ENCODE assay signal across 20 cellular contexts in the genomic region with DNA sequence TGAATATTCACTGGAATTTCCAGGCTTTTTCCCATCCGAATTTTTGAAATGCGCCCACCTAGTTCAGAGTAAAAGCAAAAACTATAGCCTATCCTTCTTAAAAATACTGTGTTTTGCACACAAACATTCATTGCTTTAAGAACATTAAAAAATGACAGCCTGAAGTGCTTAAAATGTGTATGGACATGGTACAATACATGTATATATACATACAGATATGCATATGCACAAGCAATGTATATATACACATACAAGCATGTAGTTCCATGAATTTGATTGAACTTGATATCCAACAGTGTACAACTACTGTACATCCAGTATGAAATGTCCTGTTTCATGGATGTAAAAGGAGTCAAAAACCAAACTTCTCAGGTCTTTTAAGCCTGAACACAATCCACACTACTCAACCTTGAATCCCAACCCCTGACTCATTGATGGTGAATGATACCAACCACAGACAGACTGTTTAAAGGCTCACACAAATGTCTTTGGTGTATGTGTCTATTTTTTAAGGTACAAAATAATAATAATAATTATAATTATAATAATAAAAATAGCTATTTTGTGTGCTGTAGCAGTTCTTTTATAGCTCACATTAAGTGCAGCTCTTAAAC. TPM values are rescaled to one million over a fixed set of nuclear protein-coding genes. Genes with fewer than 3 reads are reported as not detected.
A peak's percentile ranks its signal among the peaks of the same experiment; 100 is the strongest.
DNase-seq lines count a peak whose midpoint lies in the region; ATAC-seq, FAIRE-seq and TF ChIP-seq lines count a peak whose summit lies in the region.
"Had no signal": no experiment of that assay in that cellular context is flagged by ENCODE, and none has a peak within 500 bp of the region (broad histone marks: within the 10 kb centered on the region; RNA-seq: fewer than 3 reads in every experiment).

No MANE protein-coding gene starts in this region.

- intact Hi-C loops in OCI-LY7 (cut with micrococcal nuclease; ENCODE audit: unreplicated experiment) = no loop called here
- intact Hi-C loops in activated naive CD4-positive, alpha-beta T cell treated with anti-CD3 and anti-CD28 coated beads for 36 hours (cut with micrococcal nuclease) = no loop called here

- H3K27ac ChIP-seq in OCI-LY7 (ENCODE audit: low read depth, low read length, poor library complexity, severe bottlenecking) (no peak overlapping the region), WERI-Rb-1 (no peak overlapping the region)
- H3K27ac ChIP-seq: A549, SK-N-MC had no signal

- CTCF ChIA-PET in OCI-LY7 (lab: Charles Lee; ENCODE audit: unreplicated experiment) = no interaction called here
- CTCF ChIA-PET in activated naive CD4-positive, alpha-beta T cell treated with anti-CD3 and anti-CD28 coated beads for 36 hours (lab: Charles Lee) = no interaction called here

- no peaks in the 10 kb centered on the region for H3K9me3 Mint-ChIP-seq in activated naive CD4-positive, alpha-beta T cell treated with anti-CD3 and anti-CD28 coated beads for 36 hours
- H3K9me3 Mint-ChIP-seq: IgD-negative memory B cell had no signal

- DNase-seq in EL (peak; percentile 41), M059J (ENCODE audit: low read depth) (peak; percentile 81), bronchial epithelial cell (ENCODE audit: low read depth) (peak; percentile 42), myocyte (ENCODE audit: low read depth) (peak; percentile 42), OCI-LY7 (ENCODE audit: low spot score) (no peak), WERI-Rb-1 (no peak)
- no peak for DNase-seq in activated naive CD4-positive, alpha-beta T cell treated with anti-CD3 and anti-CD28 coated beads for 36 hours
- DNase-seq: DMS 273 treated with DMSO at 0.1 percent for 48 hours, Kasumi-1, NCI-H1417 treated with DMSO at 0.1 percent for 48 hours, NCI-H2029 treated with DMSO at 0.1 percent for 48 hours, NCI-H748 treated with DMSO at 0.1 percent for 48 hours had no signal

- no peaks in the 10 kb centered on the region for H3K4me1 Mint-ChIP-seq in activated naive CD4-positive, alpha-beta T cell treated with anti-CD3 and anti-CD28 coated beads for 36 hours (ENCODE audit: low read depth)

- H3K27ac Mint-ChIP-seq in activated naive CD4-positive, alpha-beta T cell treated with anti-CD3 and anti-CD28 coated beads for 36 hours = no peak overlapping the region
- H3K27ac Mint-ChIP-seq: CD14-positive monocyte, IgD-negative memory B cell had no signal

- no peak overlapping the region for H3K4me2 ChIP-seq in OCI-LY7 (ENCODE audit: low read length)
- H3K4me2 ChIP-seq: A549 had no signal

- POLR2A ChIA-PET in OCI-LY7 (lab: Charles Lee) = no interaction called here

- peaks cover 2% of the 10 kb centered on the region for H3K36me3 ChIP-seq in bronchial epithelial cell (ENCODE audit: control insufficient read depth, insufficient read depth, low read length)
- H3K36me3 ChIP-seq in OCI-LY7 (ENCODE audit: insufficient read depth, low read length) = no peaks in the 10 kb centered on the region
- H3K36me3 ChIP-seq in WERI-Rb-1 = no peaks in the 10 kb centered on the region

- H3K27me3 ChIP-seq in bronchial epithelial cell (ENCODE audit: control insufficient read depth, insufficient read depth, low read length) (no peaks in the 10 kb centered on the region), WERI-Rb-1 (ENCODE audit: insufficient read depth, low read depth, severe bottlenecking) (peaks cover 56% of the 10 kb centered on the region)

- no TSS peak for BruUV-seq in OCI-LY7 (replicated peaks; lab: Mats Ljungman, UMichigan)

- H3K4me1 ChIP-seq in OCI-LY7 (ENCODE audit: insufficient read depth, low read length, poor library complexity, severe bottlenecking) = no peaks in the 10 kb centered on the region
- H3K4me1 ChIP-seq: A549 had no signal

- H3K4me3 ChIP-seq in bronchial epithelial cell (ENCODE audit: low read depth, low read length) (no peak overlapping the region), OCI-LY7 (ENCODE audit: low read depth, low read length, poor library complexity, severe bottlenecking) (no peak overlapping the region), WERI-Rb-1 (ENCODE audit: low read depth, low read length) (no peak overlapping the region)
- H3K4me3 ChIP-seq: A549, SK-N-MC had no signal

- H3K9me2 ChIP-seq in OCI-LY7 (ENCODE audit: insufficient read depth, low read length) = no peaks in the 10 kb centered on the region

- no peaks in the 10 kb centered on the region for H3K36me3 Mint-ChIP-seq in activated naive CD4-positive, alpha-beta T cell treated with anti-CD3 and anti-CD28 coated beads for 36 hours (ENCODE audit: low read depth)
- H3K36me3 Mint-ChIP-seq: CD14-positive monocyte, IgD-negative memory B cell had no signal

- H2AFZ ChIP-seq in OCI-LY7 (ENCODE audit: low read length) = no peak overlapping the region

- no peak for FAIRE-seq in bronchial epithelial cell (lab: Jason Lieb, UNC)
- FAIRE-seq: A549, H1 had no signal

- H4K20me1 ChIP-seq in OCI-LY7 (ENCODE audit: insufficient read depth, low read length) = no peaks in the 10 kb centered on the region

- H3K9me3 ChIP-seq in OCI-LY7 (ENCODE audit: low read length) (no peaks in the 10 kb centered on the region), WERI-Rb-1 (ENCODE audit: severe bottlenecking) (no peaks in the 10 kb centered on the region)
- H3K9me3 ChIP-seq: A549 had no signal

- no peak for TF ChIP-seq CTCF in bronchial epithelial cell (IDR thresholded peaks at IDR 0.05; ENCODE audit: insufficient read depth, low read length, severe bottlenecking)
- TF ChIP-seq CTCF in OCI-LY7 (conservative IDR thresholded peaks at IDR 0.05; ENCODE audit: low read length) = no peak
- no peak for TF ChIP-seq CTCF in WERI-Rb-1 (IDR thresholded peaks at IDR 0.05; ENCODE audit: low read depth, low read length)

- no peak for ATAC-seq in HG02973 (IDR thresholded peaks at IDR 0.05; ENCODE audit: unreplicated experiment)
- ATAC-seq: A549, Right ventricle myocardium inferior had no signal

- no peak overlapping the region for H3K4me3 Mint-ChIP-seq in activated naive CD4-positive, alpha-beta T cell treated with anti-CD3 and anti-CD28 coated beads for 36 hours
- H3K4me3 Mint-ChIP-seq: CD14-positive monocyte, IgD-negative memory B cell had no signal

- H3K27me3 Mint-ChIP-seq in activated naive CD4-positive, alpha-beta T cell treated with anti-CD3 and anti-CD28 coated beads for 36 hours (ENCODE audit: low read depth) = peaks cover 14% of the 10 kb centered on the region

- H3K79me2 ChIP-seq in OCI-LY7 (ENCODE audit: insufficient read depth, low read depth, low read length) = no peaks in the 10 kb centered on the region

RNA-seq across cellular contexts. Expression of a gene that starts 14.8 kb away (rescaled TPM):
- total RNA-seq in M059J (2014; rRNA removed; shearing (Covaris generic)) = 2.1 and 5.2 TPM in 2 replicates
- 1.3 and 5.0 TPM in 2 replicates for total RNA-seq in bronchial epithelial cell
- total RNA-seq in myocyte = 5.8 TPM in 2 replicates
- polyA plus RNA-seq in myocyte (2012) = 86.5 TPM
- total RNA-seq in OCI-LY7 (2014; rRNA removed; shearing (Covaris generic)) = not detected in 2 replicates
- not detected in 2 replicates for total RNA-seq in OCI-LY7 (2022)
- not detected for total RNA-seq in activated naive CD4-positive, alpha-beta T cell treated with anti-CD3 and anti-CD28 coated beads for 36 hours
- total RNA-seq: HT-29 had no signal
- polyA plus RNA-seq: IgD-negative memory B cell had no signal

Comparison
In these comparisons a context has a peak if more than half of its experiments do, and no peak if none do; other contexts are left out.
1. DNase-seq: peak in EL (single experiment), M059J (single experiment), bronchial epithelial cell (single experiment) and myocyte (single experiment); none in OCI-LY7 (single experiment), WERI-Rb-1 (single experiment) and activated naive CD4-positive, alpha-beta T cell treated with anti-CD3 and anti-CD28 coated beads for 36 hours (single experiment).